ENCODE assay signal across 12 cellular contexts in genomic region chr11:73312806-73313403, GRCh38. TPM values are rescaled to one million over a fixed set of nuclear protein-coding genes. Genes with fewer than 3 reads are reported as not detected.
A peak's percentile ranks its signal among the peaks of the same experiment; 100 is the strongest.
DNase-seq lines count a peak whose midpoint lies in the region; ATAC-seq, FAIRE-seq and TF ChIP-seq lines count a peak whose summit lies in the region.
"Had no signal": no experiment of that assay in that cellular context is flagged by ENCODE, and none has a peak within 500 bp of the region (broad histone marks: within the 10 kb centered on the region; RNA-seq: fewer than 3 reads in every experiment).

No MANE protein-coding gene starts in this region.

- intact Hi-C loops in esophagus squamous epithelium (cut with DNase I), result no loop called here
- intact Hi-C loops in sciatic nerve (cut with DNase I), result no loop called here

- H3K4me3 ChIP-seq in A549 (no peak overlapping the region), NT2/D1 (ENCODE audit: insufficient read length, low read depth) (no peak overlapping the region), esophagus squamous epithelium (peak overlapping the region in 3 of 4 donors; percentile 70 to 89 (median 73)), osteoblast (ENCODE audit: insufficient read depth, low read length) (peak overlapping the region; percentile 89)

- H3K9me3 ChIP-seq in A549, result no peaks in the 10 kb centered on the region
- H3K9me3 ChIP-seq in NT2/D1 (ENCODE audit: insufficient read depth, low read length), result no peaks in the 10 kb centered on the region
- no peaks in the 10 kb centered on the region for H3K9me3 ChIP-seq in esophagus squamous epithelium
- no peaks in the 10 kb centered on the region for H3K9me3 ChIP-seq in osteoblast (ENCODE audit: low read depth, low read length)

- ATAC-seq in A549 (no peak), GM21447 (IDR thresholded peaks at IDR 0.05; ENCODE audit: unreplicated experiment) (no peak), sciatic nerve (no peak)
- ATAC-seq: CD8-positive, alpha-beta T cell had no signal

- no peak for TF ChIP-seq RAD21 in A549 (conservative IDR thresholded peaks at IDR 0.05 in 1 of 2, IDR thresholded peaks at IDR 0.05 in 1 of 2)

- H3K79me2 ChIP-seq in osteoblast (ENCODE audit: insufficient read depth, low read length), result peaks cover 87% of the 10 kb centered on the region

- no peak for TF ChIP-seq POLR2A in A549 (IDR thresholded peaks at IDR 0.05; ENCODE audit: low read length)
- no peak for TF ChIP-seq POLR2A in esophagus squamous epithelium (IDR thresholded peaks at IDR 0.05)

- peaks cover 10% of the 10 kb centered on the region for H3K27me3 ChIP-seq in NT2/D1 (ENCODE audit: insufficient read depth, insufficient read length)
- H3K27me3 ChIP-seq in esophagus squamous epithelium, result peaks cover 0 to 18% (median 0%) of the 10 kb centered on the region in 4 donors
- H3K27me3 ChIP-seq in osteoblast (ENCODE audit: insufficient read depth, low read length), result no peaks in the 10 kb centered on the region

- H3K27ac ChIP-seq in A549 (peak overlapping the region in 1 of 2 experiments; percentile 10; a peak in 1 of 6 replicates), esophagus squamous epithelium (peak overlapping the region; percentile 42 to 90 (median 82)), osteoblast (ENCODE audit: low read depth, low read length) (peak overlapping the region; percentile 75)

- peak overlapping the region; percentile 32 for H3K9ac ChIP-seq in NT2/D1 (ENCODE audit: insufficient read length, low read depth)

- TF ChIP-seq CTCF in A549 (IDR thresholded peaks at IDR 0.05) (no peak), esophagus squamous epithelium (IDR thresholded peaks at IDR 0.05) (no peak), osteoblast (IDR thresholded peaks at IDR 0.05; ENCODE audit: extremely low read depth, low read depth, low read length) (no peak)

- DNase-seq in A549 (ENCODE audit: low read depth in 1 of 2, low spot score in 1 of 2) (no peak), NT2/D1 (ENCODE audit: low read depth, low spot score) (no peak), esophagus squamous epithelium (lab: John Stamatoyannopoulos, UW) (no peak), osteoblast (ENCODE audit: insufficient read length, low spot score, missing footprints) (peak; percentile 94), sciatic nerve (ENCODE audit: low spot score) (no peak), NCI-H2107 treated with DMSO at 0.1 percent for 48 hours (lab: John Stamatoyannopoulos, UW; ENCODE audit: unreplicated experiment) (no peak), SIG-M5 (lab: John Stamatoyannopoulos, UW) (no peak)
- DNase-seq: activated naive CD4-positive, alpha-beta T cell; CD8-positive, alpha-beta T cell; NCI-H1436; T-helper 9 cell had no signal

- no peak for FAIRE-seq in A549 (lab: Jason Lieb, UNC)

- H3K4me2 ChIP-seq in A549 (peak overlapping the region; percentile 37), osteoblast (ENCODE audit: insufficient read depth, low read length) (peak overlapping the region; percentile 90)

- H4K20me1 ChIP-seq in osteoblast (ENCODE audit: insufficient read depth, low read length), result peaks cover 84% of the 10 kb centered on the region

- no peak for TF ChIP-seq EP300 in A549 (IDR thresholded peaks at IDR 0.05)

- H3K4me1 ChIP-seq in A549 (peaks cover 33% of the 10 kb centered on the region), NT2/D1 (ENCODE audit: insufficient read depth, insufficient read length) (peaks cover 40% of the 10 kb centered on the region), esophagus squamous epithelium (peaks cover 16 to 100% (median 69%) of the 10 kb centered on the region in 3 donors), osteoblast (ENCODE audit: insufficient read depth, low read length) (peaks cover 84% of the 10 kb centered on the region)

- H2AFZ ChIP-seq in osteoblast (ENCODE audit: low read length), result no peak overlapping the region

- POLR2A ChIA-PET in A549 (lab: Yijun Ruan, JAX), result no interaction called here

- WGBS in A549 (ENCODE audit: missing lambda C conversion rate), result 90% methylated on average over 6 of the region's 7 CpGs
- WGBS in esophagus squamous epithelium, 2 donors, result 54 to 57% methylated on average over 3 to 6 of the region's 7 CpGs

- H3K36me3 ChIP-seq in NT2/D1 (ENCODE audit: insufficient read depth, insufficient read length, low read length) (peaks cover 56% of the 10 kb centered on the region), esophagus squamous epithelium (no peaks in the 10 kb centered on the region), osteoblast (ENCODE audit: insufficient read depth, low read length) (peaks cover 23% of the 10 kb centered on the region)

- CTCF ChIA-PET in A549 (lab: Yijun Ruan, JAX), result interaction anchor here (1.7 to 18.2 kb wide), 5 partner anchors 14 to 81 kb away, joined by 4 to 205 read pairs (median 24); no protein-coding TSS in a partner anchor

TF ChIP-seq in A549, 52 proteins besides CTCF, POLR2A, EP300 and RAD21:
- TF ChIP-seq ZSCAN20 (CRISPR knock-in tag; IDR thresholded peaks at IDR 0.05) (no peak), EHF (CRISPR knock-in tag; IDR thresholded peaks at IDR 0.05) (no peak), HMGXB4 (CRISPR knock-in tag; IDR thresholded peaks at IDR 0.05; ENCODE audit: borderline replicate concordance) (no peak), NPAS2 (CRISPR knock-in tag; IDR thresholded peaks at IDR 0.05; ENCODE audit: borderline replicate concordance) (no peak), CHD4 (IDR thresholded peaks at IDR 0.05; ENCODE audit: borderline replicate concordance) (no peak), KDM1A (IDR thresholded peaks at IDR 0.05; ENCODE audit: low read depth) (no peak), GATA3 (IDR thresholded peaks at IDR 0.05; ENCODE audit: borderline replicate concordance) (no peak), HES2 (IDR thresholded peaks at IDR 0.05) (no peak), NR3C1 (IDR thresholded peaks at IDR 0.05) (no peak), PBX3 (IDR thresholded peaks at IDR 0.05) (no peak), PHF8 (IDR thresholded peaks at IDR 0.05; ENCODE audit: borderline replicate concordance, low read depth) (no peak), BHLHE40 (IDR thresholded peaks at IDR 0.05; ENCODE audit: low read depth, low read length) (no peak)
TF ChIP-seq in A549: peak in this region for 0.

RNA-seq across cellular contexts. Expression of gene ARHGEF17, which starts 4.8 kb away (rescaled TPM):
- polyA plus RNA-seq in A549 (2011; rRNA removed) (7.0 and 11.0 TPM in 2 replicates), A549 (2017; fragmentation: RNase III; extraction: RNeasy Plus Mini Kit Qiagen cat#74134 plus additional on column Dnase treatment) (16.2 to 19.2 TPM (median 16.9 TPM) in 3 replicates)
- polyA plus RNA-seq in A549 (2012; cell fraction: cytosol; rRNA removed), result 15.3 and 21.1 TPM in 2 replicates
- 105 and 156 TPM in 2 replicates for polyA plus RNA-seq in A549 (2012; cell fraction: nucleus; rRNA removed)
- polyA minus RNA-seq in A549 (2011; rRNA and poly(A)+ RNA removed), result 12.0 and 17.3 TPM in 2 replicates
- total RNA-seq in esophagus squamous epithelium (10 to 100 TPM in 1 of 4 donors, 1 to 10 TPM in 3; 3.2 to 23.1 (median 5.4) TPM), osteoblast (50.1 and 67.0 TPM in 2 replicates), sciatic nerve (110 TPM)

RNA-seq across cellular contexts. Expression of gene P2RY6, which starts 40.8 kb away (rescaled TPM):
- polyA plus RNA-seq in A549 (2011; rRNA removed) (6.8 and 8.4 TPM in 2 replicates), A549 (2017; fragmentation: RNase III; extraction: RNeasy Plus Mini Kit Qiagen cat#74134 plus additional on column Dnase treatment) (8.8 to 11.2 TPM (median 9.1 TPM) in 3 replicates)
- polyA plus RNA-seq in A549 (2012; cell fraction: cytosol; rRNA removed), result 37.8 and 59.4 TPM in 2 replicates
- polyA plus RNA-seq in A549 (2012; cell fraction: nucleus; rRNA removed), result 64.4 and 119 TPM in 2 replicates
- 7.6 and 11.6 TPM in 2 replicates for polyA minus RNA-seq in A549 (2011; rRNA and poly(A)+ RNA removed)
- total RNA-seq in esophagus squamous epithelium (1 to 10 TPM in 3 of 4 donors, under 1 TPM in 1; 0.26 to 3.6 (median 1.3) TPM), osteoblast (0.72 and 1.8 TPM in 2 replicates), sciatic nerve (3.6 TPM)
- total RNA-seq: CD8-positive, alpha-beta T cell had no signal

Comparison
In these comparisons a context has a peak if more than half of its experiments do, and no peak if none do; other contexts are left out.
1. H3K4me3 ChIP-seq: peak in esophagus squamous epithelium (3 of 4) and osteoblast (single experiment); none in A549 (single experiment) and NT2/D1 (single experiment).